ENCODE assay signal across 13 cellular contexts in the genomic region with DNA sequence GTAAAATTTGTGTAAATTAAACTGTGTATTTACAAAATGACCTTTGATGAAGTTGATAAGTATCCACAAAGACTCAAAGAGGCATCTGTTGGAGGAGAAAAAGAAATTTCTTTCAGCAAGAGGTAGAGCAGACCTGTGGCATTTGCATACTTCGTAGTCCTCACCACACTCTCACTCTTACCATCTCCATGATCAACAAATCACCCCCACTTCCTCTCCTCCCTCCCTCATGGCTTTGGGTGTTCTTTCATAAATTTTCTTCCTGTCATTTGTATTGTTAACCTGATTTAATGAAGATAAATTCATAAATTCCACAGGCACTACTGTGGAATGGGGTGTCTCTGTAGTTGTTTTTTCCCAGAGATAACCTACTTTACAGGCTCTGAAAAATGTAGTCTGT.
"Had no signal": no experiment of that assay in that cellular context is flagged by ENCODE, and none has a peak within 500 bp of the region (broad histone marks: within the 10 kb centered on the region; RNA-seq: fewer than 3 reads in every experiment).

No MANE protein-coding gene starts in this region.

- H3K4me1 Mint-ChIP-seq: naive B cell had no signal

- H3K27ac Mint-ChIP-seq: activated CD8-positive, alpha-beta memory T cell treated with anti-CD3 and anti-CD28 coated beads, Interleukin-2, amount 10 ng/mL, durations not matched to agents 7 days and 5 days; activated naive CD8-positive, alpha-beta T cell treated with anti-CD3 and anti-CD28 coated beads, Interleukin-2, amount 50 U/mL, for 24 hours; naive B cell; stimulated activated naive CD8-positive, alpha-beta T cell treated with anti-CD3 and anti-CD28 coated beads, Interleukin-15, amount 100 ng/mL, for 72 hours had no signal

- ATAC-seq: activated CD8-positive, alpha-beta memory T cell treated with anti-CD3 and anti-CD28 coated beads, Interleukin-2, amount 10 ng/mL, durations not matched to agents 7 days and 5 days; activated naive CD8-positive, alpha-beta T cell treated with anti-CD3 and anti-CD28 coated beads, Interleukin-2, amount 50 U/mL, for 24 hours; foreskin keratinocyte; left colon; stimulated activated naive CD8-positive, alpha-beta T cell treated with anti-CD3 and anti-CD28 coated beads, Interleukin-15, amount 100 ng/mL, for 72 hours had no signal

- H3K9me3 Mint-ChIP-seq: activated naive CD8-positive, alpha-beta T cell treated with anti-CD3 and anti-CD28 coated beads, Interleukin-2, amount 50 U/mL, for 24 hours; stimulated activated naive CD8-positive, alpha-beta T cell treated with anti-CD3 and anti-CD28 coated beads, Interleukin-15, amount 100 ng/mL, for 72 hours had no signal

- H3K36me3 Mint-ChIP-seq: activated CD8-positive, alpha-beta memory T cell treated with anti-CD3 and anti-CD28 coated beads, Interleukin-2, amount 10 ng/mL, durations not matched to agents 7 days and 5 days; naive B cell had no signal

- DNase-seq: activated CD4-positive, alpha-beta T cell treated with anti-CD3 and anti-CD28 coated beads, Interleukin-2, amount 50 U/mL, for 48 hours; activated CD4-positive, CD25-positive, alpha-beta regulatory T cell treated with anti-CD3 and anti-CD28 coated beads, Interleukin-2, amount 50 U/mL, for 72 hours; activated CD8-positive, alpha-beta memory T cell treated with anti-CD3 and anti-CD28 coated beads, Interleukin-2, amount 10 ng/mL, durations not matched to agents 7 days and 5 days; activated naive CD8-positive, alpha-beta T cell treated with anti-CD3 and anti-CD28 coated beads, Interleukin-2, amount 50 U/mL, for 24 hours; activated T-cell treated with anti-CD3 and anti-CD28 coated beads, Interleukin-2, amount 50 U/mL, for 48 hours; esophagus squamous epithelium; foreskin keratinocyte; head of caudate nucleus; left colon; naive B cell; stimulated activated CD4-positive, alpha-beta T cell treated with anti-CD3 and anti-CD28 coated beads, Interleukin-4, amount 100 ng/mL, for 1 hour; stimulated activated naive CD8-positive, alpha-beta T cell treated with anti-CD3 and anti-CD28 coated beads, Interleukin-15, amount 100 ng/mL, for 72 hours; testis had no signal

- H3K4me3 Mint-ChIP-seq: activated CD8-positive, alpha-beta memory T cell treated with anti-CD3 and anti-CD28 coated beads, Interleukin-2, amount 10 ng/mL, durations not matched to agents 7 days and 5 days; activated naive CD8-positive, alpha-beta T cell treated with anti-CD3 and anti-CD28 coated beads, Interleukin-2, amount 50 U/mL, for 24 hours; naive B cell; stimulated activated naive CD8-positive, alpha-beta T cell treated with anti-CD3 and anti-CD28 coated beads, Interleukin-15, amount 100 ng/mL, for 72 hours had no signal

- H3K27me3 Mint-ChIP-seq: activated naive CD8-positive, alpha-beta T cell treated with anti-CD3 and anti-CD28 coated beads, Interleukin-2, amount 50 U/mL, for 24 hours; naive B cell; stimulated activated naive CD8-positive, alpha-beta T cell treated with anti-CD3 and anti-CD28 coated beads, Interleukin-15, amount 100 ng/mL, for 72 hours had no signal
